In genomic region chr5:179634370-179635172, GRCh38 we compare ENCODE assay signal across 13 cellular contexts. TPM values are rescaled to one million over a fixed set of nuclear protein-coding genes. Genes with fewer than 3 reads are reported as not detected.
DNase-seq lines count a peak whose midpoint lies in the region; ATAC-seq, FAIRE-seq and TF ChIP-seq lines count a peak whose summit lies in the region.
"Not testable (repeated sequence)": the region's sequence is repeated elsewhere in the genome, so short reads cannot be mapped to it uniquely, and the experiment has no call there.
"Had no signal": no experiment of that assay in that cellular context is flagged by ENCODE, and none has a peak within 500 bp of the region (broad histone marks: within the 10 kb centered on the region; RNA-seq: fewer than 3 reads in every experiment).

No MANE protein-coding gene starts in this region.

- ATAC-seq in GM18520 (IDR thresholded peaks at IDR 0.05; ENCODE audit: unreplicated experiment) = peak; percentile 86
- ATAC-seq in GM21367 (IDR thresholded peaks at IDR 0.05; ENCODE audit: unreplicated experiment) = peak; percentile 82
- ATAC-seq in HG02759 (IDR thresholded peaks at IDR 0.05; ENCODE audit: unreplicated experiment) = peak; percentile 96
- peak; percentile 96 for ATAC-seq in HG03196 (IDR thresholded peaks at IDR 0.05; ENCODE audit: unreplicated experiment)
- peak; percentile 95 for ATAC-seq in memory B cell (ENCODE audit: low read depth)
- peak; percentile 96 for ATAC-seq in stimulated activated naive CD8-positive, alpha-beta T cell treated with anti-CD3 and anti-CD28 coated beads, Interleukin-15, amount 100 ng/mL, for 72 hours

- not testable (repeated sequence) for H3K27me3 ChIP-seq in bronchial epithelial cell (ENCODE audit: control insufficient read depth, insufficient read depth, low read length)

- DNase-seq in SK-N-MC (ENCODE audit: low read depth, low spot score); bronchial epithelial cell (ENCODE audit: low read depth); memory B cell (ENCODE audit: low spot score in 2 of 2): not testable (repeated sequence)
- peak in 1 of 2 donors; percentile 26 for DNase-seq in stimulated activated naive CD8-positive, alpha-beta T cell treated with anti-CD3 and anti-CD28 coated beads, Interleukin-15, amount 100 ng/mL, for 72 hours

- not testable (repeated sequence) for H3K27ac ChIP-seq in SK-N-MC

- H3K36me3 ChIP-seq in SK-N-MC (ENCODE audit: insufficient read depth, low read length); bronchial epithelial cell (ENCODE audit: control insufficient read depth, insufficient read depth, low read length): not testable (repeated sequence)

- not testable (repeated sequence) for TF ChIP-seq CTCF in bronchial epithelial cell (IDR thresholded peaks at IDR 0.05; ENCODE audit: insufficient read depth, low read length, severe bottlenecking)

- not testable (repeated sequence) for H3K4me1 Mint-ChIP-seq in memory B cell; stimulated activated naive CD8-positive, alpha-beta T cell treated with anti-CD3 and anti-CD28 coated beads, Interleukin-15, amount 100 ng/mL, for 72 hours

- not testable (repeated sequence) for H3K9me3 ChIP-seq in SK-N-MC (ENCODE audit: low read depth, low read length)

- H3K27me3 Mint-ChIP-seq in memory B cell; stimulated activated naive CD8-positive, alpha-beta T cell treated with anti-CD3 and anti-CD28 coated beads, Interleukin-15, amount 100 ng/mL, for 72 hours: not testable (repeated sequence)

- not testable (repeated sequence) for H3K9me3 Mint-ChIP-seq in memory B cell; stimulated activated naive CD8-positive, alpha-beta T cell treated with anti-CD3 and anti-CD28 coated beads, Interleukin-15, amount 100 ng/mL, for 72 hours

- not testable (repeated sequence) for H3K36me3 Mint-ChIP-seq in memory B cell

- H3K4me3 Mint-ChIP-seq in memory B cell; stimulated activated naive CD8-positive, alpha-beta T cell treated with anti-CD3 and anti-CD28 coated beads, Interleukin-15, amount 100 ng/mL, for 72 hours: not testable (repeated sequence)

- peak; percentile 70 for FAIRE-seq in bronchial epithelial cell (lab: Jason Lieb, UNC)

- H3K27ac Mint-ChIP-seq in memory B cell; stimulated activated naive CD8-positive, alpha-beta T cell treated with anti-CD3 and anti-CD28 coated beads, Interleukin-15, amount 100 ng/mL, for 72 hours: not testable (repeated sequence)

- H3K4me3 ChIP-seq in SK-N-MC = 0 out of 2 replicates have a peak overlapping the region, but pooled peaks have one; percentile 38
- not testable (repeated sequence) for H3K4me3 ChIP-seq in bronchial epithelial cell (ENCODE audit: low read depth, low read length)

- not testable (repeated sequence) for H3K9ac ChIP-seq in SK-N-MC (ENCODE audit: insufficient read length)

RNA-seq across cellular contexts. Expression of gene HNRNPH1, which starts 11.1 kb away (rescaled TPM):
- 657 and 766 TPM in 2 replicates for total RNA-seq in bronchial epithelial cell

RNA-seq across cellular contexts. Expression of gene CBY3, which starts 46.3 kb away (rescaled TPM):
- total RNA-seq in bronchial epithelial cell = not detected in 2 replicates
- total RNA-seq: adrenal gland, Daoy, fibroblast of lung, mucosa of gallbladder, right atrium auricular region had no signal
